ENCODE assay signal across 19 cellular contexts in genomic region chr6:16095180-16095579, GRCh38.
"Had no signal": no experiment of that assay in that cellular context is flagged by ENCODE, and none has a peak within 500 bp of the region (broad histone marks: within the 10 kb centered on the region; RNA-seq: fewer than 3 reads in every experiment).

No MANE protein-coding gene starts in this region.

- H3K27ac Mint-ChIP-seq: natural killer cell; stimulated activated naive B cell treated with anti-CD40 and anti-IgM and Interleukin-4, amounts not matched to agents 10 μg/mL and 1 μg/mL and 100 μg/mL, for 72 hours had no signal

- H3K27ac ChIP-seq: dorsolateral prefrontal cortex, gastrocnemius medialis, skin epidermis had no signal

- DNase-seq: cortex of kidney; dorsolateral prefrontal cortex; effector CD8-positive, alpha-beta T cell; gastrocnemius medialis; glutamatergic neuron; islet precursor cell; mammary epithelial cell; mucosa of descending colon; natural killer cell; posterior cingulate gyrus; stimulated activated CD4-positive, alpha-beta T cell treated with anti-CD3 and anti-CD28 coated beads, Interleukin-2, amount 100 ng/mL, for 24 hours; stimulated activated CD4-positive, alpha-beta T cell treated with anti-CD3 and anti-CD28 coated beads, Interleukin-4, amount 100 ng/mL, for 4 hours; stimulated activated naive B cell treated with anti-CD40 and anti-IgM and Interleukin-4, amounts not matched to agents 10 μg/mL and 1 μg/mL and 100 μg/mL, for 72 hours; trophoblast cell had no signal

- H3K9me3 ChIP-seq: gastrocnemius medialis, mucosa of descending colon had no signal

- H3K27me3 ChIP-seq: dorsolateral prefrontal cortex, gastrocnemius medialis had no signal

- H3K4me1 Mint-ChIP-seq: neural crest cell; stimulated activated naive B cell treated with anti-CD40 and anti-IgM and Interleukin-4, amounts not matched to agents 10 μg/mL and 1 μg/mL and 100 μg/mL, for 72 hours had no signal

- H3K4me3 Mint-ChIP-seq: natural killer cell; neural crest cell; stimulated activated naive B cell treated with anti-CD40 and anti-IgM and Interleukin-4, amounts not matched to agents 10 μg/mL and 1 μg/mL and 100 μg/mL, for 72 hours had no signal

- ATAC-seq: gastrocnemius medialis; left lobe of liver; mucosa of descending colon; natural killer cell; sciatic nerve; stimulated activated naive B cell treated with anti-CD40 and anti-IgM and Interleukin-4, amounts not matched to agents 10 μg/mL and 1 μg/mL and 100 μg/mL, for 72 hours had no signal

- H3K4me3 ChIP-seq: dorsolateral prefrontal cortex, gastrocnemius medialis, mucosa of descending colon, skin epidermis had no signal

- H3K36me3 ChIP-seq: gastrocnemius medialis had no signal

- FAIRE-seq: urothelium cell line had no signal

- H3K36me3 Mint-ChIP-seq: natural killer cell had no signal
